ENCODE assay signal across 14 cellular contexts in the genomic region with DNA sequence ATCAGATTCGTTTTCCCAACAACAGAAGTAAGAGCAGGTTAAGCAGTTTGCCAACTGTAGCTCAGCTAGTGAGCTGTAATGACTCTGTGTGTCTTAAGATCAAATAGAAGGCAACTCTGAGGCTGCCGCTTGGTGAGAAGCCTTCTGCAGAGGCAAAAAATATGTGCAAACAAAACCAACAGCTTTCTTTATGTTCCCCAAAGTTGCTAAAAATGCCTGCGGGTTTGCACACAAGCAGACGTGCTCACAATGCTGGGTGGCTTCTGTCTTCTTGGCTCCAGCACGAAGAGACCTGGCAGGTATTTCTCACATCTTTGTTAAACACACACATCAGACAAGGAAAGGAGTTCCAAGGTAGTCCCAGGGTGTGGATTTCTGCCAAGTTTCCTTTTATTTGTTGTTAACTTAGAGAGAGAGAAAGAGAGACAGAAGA.
A peak's percentile ranks its signal among the peaks of the same experiment; 100 is the strongest.
DNase-seq lines count a peak whose midpoint lies in the region; ATAC-seq, FAIRE-seq and TF ChIP-seq lines count a peak whose summit lies in the region.
"Had no signal": no experiment of that assay in that cellular context is flagged by ENCODE, and none has a peak within 500 bp of the region (broad histone marks: within the 10 kb centered on the region; RNA-seq: fewer than 3 reads in every experiment).

No MANE protein-coding gene starts in this region.

- FAIRE-seq in GM19239 (lab: Jason Lieb, UNC) = no peak

- peak overlapping the region; percentile 48 for H3K4me3 Mint-ChIP-seq in activated naive CD4-positive, alpha-beta T cell treated with anti-CD3 and anti-CD28 coated beads, Interleukin-2, amount 50 U/mL, for 24 hours
- H3K4me3 Mint-ChIP-seq in activated T-helper 17 cell treated with anti-CD3 and anti-CD28 coated beads, Interleukin-2, amount 50 U/mL, for 72 hours = peak overlapping the region; percentile 58

- in situ Hi-C loops in transverse colon (cut with MboI; ENCODE audit: low pct_ligation_motif_present in 1 of 4, low pct_unique_long_range_greater_than_20kb in 1 of 4, low sequenced_read_pairs in 3 of 4) = no loop called here

- H3K9me3 ChIP-seq in left lung (no peaks in the 10 kb centered on the region), transverse colon (no peaks in the 10 kb centered on the region)

- H3K4me1 Mint-ChIP-seq in activated naive CD4-positive, alpha-beta T cell treated with anti-CD3 and anti-CD28 coated beads, Interleukin-2, amount 50 U/mL, for 24 hours = peaks cover 74% of the 10 kb centered on the region
- H3K4me1 Mint-ChIP-seq in activated T-helper 17 cell treated with anti-CD3 and anti-CD28 coated beads, Interleukin-2, amount 50 U/mL, for 72 hours = peaks cover 41% of the 10 kb centered on the region

- DNase-seq in activated naive CD4-positive, alpha-beta T cell (lab: John Stamatoyannopoulos, UW) = no peak
- DNase-seq in left lung (no peak), transverse colon (no peak), GM19239 (ENCODE audit: insufficient read length, low spot score) (no peak), RWPE1 (ENCODE audit: low spot score) (no peak), NCI-H2171 (lab: John Stamatoyannopoulos, UW) (no peak)
- DNase-seq: IMR-90, NCI-H1105 treated with DMSO at 0.1 percent for 48 hours, NCI-H510A treated with DMSO at 0.1 percent for 48 hours, posterior cingulate gyrus, RPMI8226 had no signal

- H3K27me3 Mint-ChIP-seq in activated naive CD4-positive, alpha-beta T cell treated with anti-CD3 and anti-CD28 coated beads, Interleukin-2, amount 50 U/mL, for 24 hours = no peaks in the 10 kb centered on the region
- H3K27me3 Mint-ChIP-seq in activated T-helper 17 cell treated with anti-CD3 and anti-CD28 coated beads, Interleukin-2, amount 50 U/mL, for 72 hours = no peaks in the 10 kb centered on the region

- H3K4me1 ChIP-seq in left lung = peaks cover 0 to 10% of the 10 kb centered on the region in 2 donors
- peaks cover 9 to 15% (median 10%) of the 10 kb centered on the region in 4 donors for H3K4me1 ChIP-seq in transverse colon

- no peak overlapping the region for H3K4me3 ChIP-seq in left lung
- H3K4me3 ChIP-seq in transverse colon = no peak overlapping the region
- H3K4me3 ChIP-seq: coronary artery had no signal

- POLR2A ChIA-PET in RWPE1 (lab: Yijun Ruan, JAX; ENCODE audit: low non-redundant PET) = no interaction called here

- H3K27ac ChIP-seq in left lung (no peak overlapping the region), transverse colon (peak overlapping the region; percentile 27 to 48 (median 32)), RWPE1 (no peak overlapping the region)
- H3K27ac ChIP-seq: coronary artery had no signal

- no peaks in the 10 kb centered on the region for H3K36me3 Mint-ChIP-seq in activated naive CD4-positive, alpha-beta T cell treated with anti-CD3 and anti-CD28 coated beads, Interleukin-2, amount 50 U/mL, for 24 hours
- no peaks in the 10 kb centered on the region for H3K36me3 Mint-ChIP-seq in activated T-helper 17 cell treated with anti-CD3 and anti-CD28 coated beads, Interleukin-2, amount 50 U/mL, for 72 hours (ENCODE audit: low read depth)

- CTCF ChIA-PET in RWPE1 (lab: Yijun Ruan, JAX) = interaction anchor here (0.6 kb wide), 1 partner anchor 180 kb away, joined by 4 read pairs; no protein-coding TSS in a partner anchor

- TF ChIP-seq CTCF in left lung (IDR thresholded peaks at IDR 0.05) (no peak), transverse colon (IDR thresholded peaks at IDR 0.05) (no peak), RWPE1 (conservative IDR thresholded peaks at IDR 0.05; ENCODE audit: low read depth) (no peak)

- TF ChIP-seq POLR2A in transverse colon (IDR thresholded peaks at IDR 0.05) = no peak

- no peaks in the 10 kb centered on the region for H3K36me3 ChIP-seq in left lung
- no peaks in the 10 kb centered on the region for H3K36me3 ChIP-seq in transverse colon

- H3K9me3 Mint-ChIP-seq in activated naive CD4-positive, alpha-beta T cell treated with anti-CD3 and anti-CD28 coated beads, Interleukin-2, amount 50 U/mL, for 24 hours = no peaks in the 10 kb centered on the region
- H3K9me3 Mint-ChIP-seq in activated T-helper 17 cell treated with anti-CD3 and anti-CD28 coated beads, Interleukin-2, amount 50 U/mL, for 72 hours = no peaks in the 10 kb centered on the region

- H3K27ac Mint-ChIP-seq in activated naive CD4-positive, alpha-beta T cell treated with anti-CD3 and anti-CD28 coated beads, Interleukin-2, amount 50 U/mL, for 24 hours = peak overlapping the region; percentile 85
- peak overlapping the region; percentile 81 for H3K27ac Mint-ChIP-seq in activated T-helper 17 cell treated with anti-CD3 and anti-CD28 coated beads, Interleukin-2, amount 50 U/mL, for 72 hours

- WGBS in transverse colon (ENCODE audit: low coverage in 1 of 2), 2 donors = 18 to 38% methylated on average over 5 of the region's 5 CpGs

- ATAC-seq in activated T-helper 17 cell treated with anti-CD3 and anti-CD28 coated beads, Interleukin-2, amount 50 U/mL, for 72 hours (replicated peaks) = no peak
- peak; percentile 39 for ATAC-seq in left lung

- no peak for TF ChIP-seq EP300 in transverse colon (IDR thresholded peaks at IDR 0.05; ENCODE audit: low read depth)

- H3K27me3 ChIP-seq in left lung = no peaks in the 10 kb centered on the region
- H3K27me3 ChIP-seq in transverse colon = no peaks in the 10 kb centered on the region

- intact Hi-C loops in left lung (cut with DNase I) = no loop called here
- intact Hi-C loops in transverse colon (cut with DNase I; ENCODE audit: low total_unique reads) = no loop called here

Comparison
In these comparisons a context has a peak if more than half of its experiments do, and no peak if none do; other contexts are left out.
1. H3K27ac ChIP-seq: peak in transverse colon (4 of 4); none in left lung (0 of 2) and RWPE1 (single experiment).